In the genomic region with DNA sequence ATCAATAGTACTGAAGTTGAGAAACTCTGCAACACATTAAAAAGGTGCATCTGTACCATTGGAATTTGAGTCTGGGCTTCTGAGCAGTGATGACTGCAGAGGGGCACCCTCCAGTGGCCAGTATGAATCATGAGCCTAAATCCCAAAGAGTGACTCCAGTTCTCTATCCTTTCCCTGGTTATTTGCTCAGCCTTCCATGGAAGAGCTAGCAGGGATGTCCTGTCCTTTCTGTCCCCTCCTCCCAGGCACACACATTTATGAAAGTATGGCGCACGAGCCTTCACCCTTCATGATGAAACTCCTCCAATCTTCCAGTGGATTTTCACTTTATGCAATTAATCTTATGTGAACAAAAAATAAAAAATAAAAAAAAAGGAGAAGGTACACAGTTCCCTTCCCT, we compare ENCODE assay signal across 1 cellular context.
TF ChIP-seq lines count a peak whose summit lies in the region.

No MANE protein-coding gene starts in this region.

TF ChIP-seq in SK-N-SH, 30 proteins besides CTCF, POLR2A, EP300 and RAD21 (continued from another document):
- TF ChIP-seq, protein P1, sequence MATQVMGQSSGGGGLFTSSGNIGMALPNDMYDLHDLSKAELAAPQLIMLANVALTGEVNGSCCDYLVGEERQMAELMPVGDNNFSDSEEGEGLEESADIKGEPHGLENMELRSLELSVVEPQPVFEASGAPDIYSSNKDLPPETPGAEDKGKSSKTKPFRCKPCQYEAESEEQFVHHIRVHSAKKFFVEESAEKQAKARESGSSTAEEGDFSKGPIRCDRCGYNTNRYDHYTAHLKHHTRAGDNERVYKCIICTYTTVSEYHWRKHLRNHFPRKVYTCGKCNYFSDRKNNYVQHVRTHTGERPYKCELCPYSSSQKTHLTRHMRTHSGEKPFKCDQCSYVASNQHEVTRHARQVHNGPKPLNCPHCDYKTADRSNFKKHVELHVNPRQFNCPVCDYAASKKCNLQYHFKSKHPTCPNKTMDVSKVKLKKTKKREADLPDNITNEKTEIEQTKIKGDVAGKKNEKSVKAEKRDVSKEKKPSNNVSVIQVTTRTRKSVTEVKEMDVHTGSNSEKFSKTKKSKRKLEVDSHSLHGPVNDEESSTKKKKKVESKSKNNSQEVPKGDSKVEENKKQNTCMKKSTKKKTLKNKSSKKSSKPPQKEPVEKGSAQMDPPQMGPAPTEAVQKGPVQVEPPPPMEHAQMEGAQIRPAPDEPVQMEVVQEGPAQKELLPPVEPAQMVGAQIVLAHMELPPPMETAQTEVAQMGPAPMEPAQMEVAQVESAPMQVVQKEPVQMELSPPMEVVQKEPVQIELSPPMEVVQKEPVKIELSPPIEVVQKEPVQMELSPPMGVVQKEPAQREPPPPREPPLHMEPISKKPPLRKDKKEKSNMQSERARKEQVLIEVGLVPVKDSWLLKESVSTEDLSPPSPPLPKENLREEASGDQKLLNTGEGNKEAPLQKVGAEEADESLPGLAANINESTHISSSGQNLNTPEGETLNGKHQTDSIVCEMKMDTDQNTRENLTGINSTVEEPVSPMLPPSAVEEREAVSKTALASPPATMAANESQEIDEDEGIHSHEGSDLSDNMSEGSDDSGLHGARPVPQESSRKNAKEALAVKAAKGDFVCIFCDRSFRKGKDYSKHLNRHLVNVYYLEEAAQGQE (IDR thresholded peaks at IDR 0.05; ENCODE audit: low read depth, low read length): no peak
- TF ChIP-seq RCOR1 (IDR thresholded peaks at IDR 0.05; ENCODE audit: low read length): no peak
- TF ChIP-seq CHD2 (IDR thresholded peaks at IDR 0.05; ENCODE audit: low read length, partially characterized antibody): no peak
- TF ChIP-seq FOSL2 (IDR thresholded peaks at IDR 0.05; ENCODE audit: borderline replicate concordance, low read depth): no peak
- TF ChIP-seq EZH2phosphoT487 (IDR thresholded peaks at IDR 0.05; ENCODE audit: borderline replicate concordance, low read depth): no peak
- no peak for TF ChIP-seq ELF1 (IDR thresholded peaks at IDR 0.05)
- TF ChIP-seq POLR2AphosphoS5 (IDR thresholded peaks at IDR 0.05; ENCODE audit: low read depth, low read length): no peak
- no peak for TF ChIP-seq JUND (IDR thresholded peaks at IDR 0.05)
- no peak for TF ChIP-seq TAF1 (IDR thresholded peaks at IDR 0.05; ENCODE audit: borderline replicate concordance, low read depth, low read length)
- TF ChIP-seq RXRA (IDR thresholded peaks at IDR 0.05; ENCODE audit: borderline replicate concordance, low read depth): no peak
- TF ChIP-seq, protein P2, sequence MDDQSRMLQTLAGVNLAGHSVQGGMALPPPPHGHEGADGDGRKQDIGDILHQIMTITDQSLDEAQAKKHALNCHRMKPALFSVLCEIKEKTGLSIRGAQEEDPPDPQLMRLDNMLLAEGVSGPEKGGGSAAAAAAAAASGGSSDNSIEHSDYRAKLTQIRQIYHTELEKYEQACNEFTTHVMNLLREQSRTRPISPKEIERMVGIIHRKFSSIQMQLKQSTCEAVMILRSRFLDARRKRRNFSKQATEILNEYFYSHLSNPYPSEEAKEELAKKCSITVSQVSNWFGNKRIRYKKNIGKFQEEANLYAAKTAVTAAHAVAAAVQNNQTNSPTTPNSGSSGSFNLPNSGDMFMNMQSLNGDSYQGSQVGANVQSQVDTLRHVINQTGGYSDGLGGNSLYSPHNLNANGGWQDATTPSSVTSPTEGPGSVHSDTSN (IDR thresholded peaks at IDR 0.05): no peak
- no peak for TF ChIP-seq RFX5 (IDR thresholded peaks at IDR 0.05; ENCODE audit: low read length)
- no peak for TF ChIP-seq SIN3A (IDR thresholded peaks at IDR 0.05; ENCODE audit: borderline replicate concordance, low read depth, low read length)
- TF ChIP-seq, protein P3, sequence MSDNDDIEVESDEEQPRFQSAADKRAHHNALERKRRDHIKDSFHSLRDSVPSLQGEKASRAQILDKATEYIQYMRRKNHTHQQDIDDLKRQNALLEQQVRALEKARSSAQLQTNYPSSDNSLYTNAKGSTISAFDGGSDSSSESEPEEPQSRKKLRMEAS (IDR thresholded peaks at IDR 0.05; ENCODE audit: low read depth): no peak
- no peak for TF ChIP-seq MEF2A (IDR thresholded peaks at IDR 0.05; ENCODE audit: borderline replicate concordance, low read depth)
TF ChIP-seq in SK-N-SH: peak in this region for 0.
